In genomic region chr20:49936153-49937022, GRCh38 we compare ENCODE assay signal across 8 cellular contexts. TPM values are rescaled to one million over a fixed set of nuclear protein-coding genes. Genes with fewer than 3 reads are reported as not detected.
DNase-seq lines count a peak whose midpoint lies in the region; ATAC-seq, FAIRE-seq and TF ChIP-seq lines count a peak whose summit lies in the region.

RNF114 (plus strand) TSS chr20:49936397; CDS start chr20:49936413, 16 bp downstream.

- no peaks in the 10 kb centered on the region for H3K27me3 Mint-ChIP-seq in WTC11 (ENCODE audit: low read depth)

- peak within 1 kb of the TSS; percentile 83 for H2AFZ ChIP-seq in mammary epithelial cell (ENCODE audit: low read depth, low read length)

- H3K4me3 ChIP-seq in mammary epithelial cell (replicated peaks in 1 of 3; ENCODE audit: insufficient read depth in 1 of 3, low read depth in 2 of 3, low read length in 3 of 3), result peak within 1 kb of the TSS; percentile 43 to 97 (median 64)
- peak within 1 kb of the TSS; percentile 71 to 92 for H3K4me3 ChIP-seq in small intestine (ENCODE audit: low read depth in 1 of 2, low read length in 2 of 2)

- peaks cover 51% of the 10 kb centered on the region for H3K79me2 ChIP-seq in mammary epithelial cell (ENCODE audit: insufficient read depth, low read length)

- WGBS in mammary epithelial cell (ENCODE audit: low coverage, missing lambda C conversion rate), result 0% methylated on average over 34 of the region's 79 CpGs
- 0% methylated on average over 60 to 79 of the region's 79 CpGs for WGBS in small intestine, 3 donors

- peak within 1 kb of the TSS; percentile 93 for H3K27ac Mint-ChIP-seq in WTC11

- no peak for FAIRE-seq in small intestine (lab: Jason Lieb, UNC)

- H3K4me2 ChIP-seq in mammary epithelial cell (ENCODE audit: insufficient read depth, low read depth, low read length), result peak within 1 kb of the TSS; percentile 87

- POLR2A ChIA-PET in WTC11 (lab: Charles Lee), result interaction anchor here (0.6 to 0.8 kb wide), 2 partner anchors 20 to 28 kb away, joined by 3 to 6 read pairs; no protein-coding TSS in a partner anchor

- peaks cover 26% of the 10 kb centered on the region for H3K4me1 ChIP-seq in mammary epithelial cell (ENCODE audit: insufficient read depth, low read length)
- peaks cover 0 to 8% of the 10 kb centered on the region in 2 donors for H3K4me1 ChIP-seq in small intestine (ENCODE audit: control insufficient read depth in 2 of 2, insufficient read depth in 1 of 2, low read depth in 1 of 2, low read length in 1 of 2)

- H4K20me1 ChIP-seq in mammary epithelial cell (ENCODE audit: insufficient read depth, low read length), result no peaks in the 10 kb centered on the region

- peaks cover 30% of the 10 kb centered on the region for H3K4me1 Mint-ChIP-seq in WTC11

- H3K9me3 ChIP-seq in mammary epithelial cell (replicated peaks; ENCODE audit: insufficient read depth, low read length) (no peaks in the 10 kb centered on the region), small intestine (ENCODE audit: control insufficient read depth, low read depth) (no peaks in the 10 kb centered on the region)

- peaks cover 16% of the 10 kb centered on the region for H3K36me3 Mint-ChIP-seq in WTC11

- intact Hi-C loops in mammary epithelial cell (cut with micrococcal nuclease), result no loop called here

- H3K36me3 ChIP-seq in mammary epithelial cell (ENCODE audit: insufficient read depth, low read length) (peaks cover 5% of the 10 kb centered on the region), small intestine (ENCODE audit: control insufficient read depth in 2 of 2, insufficient read depth in 2 of 2, low read length in 2 of 2) (peaks cover 0 to 3% of the 10 kb centered on the region in 2 donors)

- in situ Hi-C loops in mammary epithelial cell (cut with MboI; ENCODE audit: low sequenced_read_pairs in 2 of 2), result no loop called here

- H3K9ac ChIP-seq in mammary epithelial cell (ENCODE audit: insufficient read depth, low read length), result peak within 1 kb of the TSS; percentile 77

- dilution Hi-C loops in mammary epithelial cell (cut with HindIII; ENCODE audit: low sequenced_read_pairs), result no loop called here

- DNase-seq in NCI-H2081 (lab: John Stamatoyannopoulos, UW) (peak; percentile 88 to 90), NCI-H2081 treated with DMSO at 0.1 percent for 48 hours (lab: John Stamatoyannopoulos, UW) (no peak), NCI-H2227 treated with DMSO at 0.1 percent for 48 hours (lab: John Stamatoyannopoulos, UW) (peak; percentile 89), WTC11 (ENCODE audit: low spot score) (peak; percentile 88), mammary epithelial cell (peak; percentile 82), iPS-NIHi11 (ENCODE audit: low spot score) (peak; percentile 99), small intestine (peak; percentile 90)

- H3K27me3 ChIP-seq in mammary epithelial cell (ENCODE audit: insufficient read depth, low read length) (no peaks in the 10 kb centered on the region), small intestine (ENCODE audit: control insufficient read depth in 2 of 2, insufficient read depth in 2 of 2, low read length in 2 of 2) (no peaks in the 10 kb centered on the region)

- peak within 1 kb of the TSS; percentile 97 for H3K4me3 Mint-ChIP-seq in WTC11

- ATAC-seq in HG03064 (IDR thresholded peaks at IDR 0.05; ENCODE audit: low read depth, unreplicated experiment), result peak; percentile 50
- ATAC-seq in WTC11, result peak; percentile 90

- BruUV-seq in mammary epithelial cell (replicated peaks; lab: Mats Ljungman, UMichigan), result TSS peak; percentile 35

- H3K27ac ChIP-seq in mammary epithelial cell (ENCODE audit: insufficient read depth, low read depth, low read length) (peak within 1 kb of the TSS; percentile 61), small intestine (ENCODE audit: low read depth in 1 of 2, low read length in 1 of 2) (peak within 1 kb of the TSS; percentile 73 to 97)

- TF ChIP-seq CTCF in WTC11 (IDR thresholded peaks at IDR 0.05) (no peak), mammary epithelial cell (conservative IDR thresholded peaks at IDR 0.05 in 1 of 2, IDR thresholded peaks at IDR 0.05 in 1 of 2; ENCODE audit: extremely low read depth in 1 of 2, insufficient read depth in 1 of 2, low read depth in 1 of 2, low read length in 2 of 2) (no peak)

- CTCF ChIA-PET in WTC11 (lab: Charles Lee), result interaction anchor here (0.8 to 2.6 kb wide), 12 partner anchors 13 to 395 kb away, joined by 3 to 16 read pairs (median 4); no protein-coding TSS in a partner anchor
- CTCF ChIA-PET in mammary epithelial cell (lab: Charles Lee; ENCODE audit: low non-redundant PET), result interaction anchor here (0.7 kb wide), 2 partner anchors 46 to 83 kb away, joined by 3 to 8 read pairs; no protein-coding TSS in a partner anchor

- no peaks in the 10 kb centered on the region for H3K9me3 Mint-ChIP-seq in WTC11

TF ChIP-seq in WTC11, 78 proteins besides CTCF, POLR2A, EP300 and RAD21 (continues in another document):
- no peak for TF ChIP-seq ZNF671 (CRISPR knock-in tag; IDR thresholded peaks at IDR 0.05)
- TF ChIP-seq CREB1 (CRISPR knock-in tag; IDR thresholded peaks at IDR 0.05), result no peak
- TF ChIP-seq, protein P1, sequence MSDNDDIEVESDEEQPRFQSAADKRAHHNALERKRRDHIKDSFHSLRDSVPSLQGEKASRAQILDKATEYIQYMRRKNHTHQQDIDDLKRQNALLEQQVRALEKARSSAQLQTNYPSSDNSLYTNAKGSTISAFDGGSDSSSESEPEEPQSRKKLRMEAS (CRISPR knock-in tag; IDR thresholded peaks at IDR 0.05), result peak; percentile 12; the same call in 1 of the 2 replicates
- TF ChIP-seq SMAD4 (CRISPR knock-in tag; IDR thresholded peaks at IDR 0.05), result no peak
- no peak for TF ChIP-seq GTF2I (CRISPR knock-in tag; conservative IDR thresholded peaks at IDR 0.05)
- TF ChIP-seq ZBTB21 (CRISPR knock-in tag; IDR thresholded peaks at IDR 0.05; ENCODE audit: borderline replicate concordance), result no peak
- TF ChIP-seq NR2C2 (CRISPR knock-in tag; IDR thresholded peaks at IDR 0.05), result no peak
- TF ChIP-seq SMAD3 (CRISPR knock-in tag; IDR thresholded peaks at IDR 0.05; ENCODE audit: borderline replicate concordance), result no peak
- no peak for TF ChIP-seq ZNF263 (CRISPR knock-in tag; IDR thresholded peaks at IDR 0.05; ENCODE audit: low read depth)
- TF ChIP-seq TEAD1 (CRISPR knock-in tag; IDR thresholded peaks at IDR 0.05), result no peak
- no peak for TF ChIP-seq ZNF512 (CRISPR knock-in tag; IDR thresholded peaks at IDR 0.05; ENCODE audit: borderline replicate concordance)
- TF ChIP-seq, protein P2, sequence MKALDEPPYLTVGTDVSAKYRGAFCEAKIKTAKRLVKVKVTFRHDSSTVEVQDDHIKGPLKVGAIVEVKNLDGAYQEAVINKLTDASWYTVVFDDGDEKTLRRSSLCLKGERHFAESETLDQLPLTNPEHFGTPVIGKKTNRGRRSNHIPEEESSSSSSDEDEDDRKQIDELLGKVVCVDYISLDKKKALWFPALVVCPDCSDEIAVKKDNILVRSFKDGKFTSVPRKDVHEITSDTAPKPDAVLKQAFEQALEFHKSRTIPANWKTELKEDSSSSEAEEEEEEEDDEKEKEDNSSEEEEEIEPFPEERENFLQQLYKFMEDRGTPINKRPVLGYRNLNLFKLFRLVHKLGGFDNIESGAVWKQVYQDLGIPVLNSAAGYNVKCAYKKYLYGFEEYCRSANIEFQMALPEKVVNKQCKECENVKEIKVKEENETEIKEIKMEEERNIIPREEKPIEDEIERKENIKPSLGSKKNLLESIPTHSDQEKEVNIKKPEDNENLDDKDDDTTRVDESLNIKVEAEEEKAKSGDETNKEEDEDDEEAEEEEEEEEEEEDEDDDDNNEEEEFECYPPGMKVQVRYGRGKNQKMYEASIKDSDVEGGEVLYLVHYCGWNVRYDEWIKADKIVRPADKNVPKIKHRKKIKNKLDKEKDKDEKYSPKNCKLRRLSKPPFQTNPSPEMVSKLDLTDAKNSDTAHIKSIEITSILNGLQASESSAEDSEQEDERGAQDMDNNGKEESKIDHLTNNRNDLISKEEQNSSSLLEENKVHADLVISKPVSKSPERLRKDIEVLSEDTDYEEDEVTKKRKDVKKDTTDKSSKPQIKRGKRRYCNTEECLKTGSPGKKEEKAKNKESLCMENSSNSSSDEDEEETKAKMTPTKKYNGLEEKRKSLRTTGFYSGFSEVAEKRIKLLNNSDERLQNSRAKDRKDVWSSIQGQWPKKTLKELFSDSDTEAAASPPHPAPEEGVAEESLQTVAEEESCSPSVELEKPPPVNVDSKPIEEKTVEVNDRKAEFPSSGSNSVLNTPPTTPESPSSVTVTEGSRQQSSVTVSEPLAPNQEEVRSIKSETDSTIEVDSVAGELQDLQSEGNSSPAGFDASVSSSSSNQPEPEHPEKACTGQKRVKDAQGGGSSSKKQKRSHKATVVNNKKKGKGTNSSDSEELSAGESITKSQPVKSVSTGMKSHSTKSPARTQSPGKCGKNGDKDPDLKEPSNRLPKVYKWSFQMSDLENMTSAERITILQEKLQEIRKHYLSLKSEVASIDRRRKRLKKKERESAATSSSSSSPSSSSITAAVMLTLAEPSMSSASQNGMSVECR (CRISPR knock-in tag; IDR thresholded peaks at IDR 0.05; ENCODE audit: borderline replicate concordance), result peak; percentile 23; the same call in 1 of the 2 replicates
- no peak for TF ChIP-seq TCF7 (CRISPR knock-in tag; IDR thresholded peaks at IDR 0.05; ENCODE audit: low read depth)
- TF ChIP-seq ZNF121 (CRISPR knock-in tag; IDR thresholded peaks at IDR 0.05), result no peak

RNA-seq across cellular contexts. Expression of gene RNF114, which starts in this region (rescaled TPM):
- 86.6 to 91.6 TPM (median 88.1 TPM) in 3 replicates for total RNA-seq in WTC11 (2021)
- 100 to 1,000 TPM in 1 of 2 donors, 10 to 100 TPM in 1; 57.3 to 136 TPM for total RNA-seq in mammary epithelial cell
- polyA plus RNA-seq in mammary epithelial cell, result 75.0 TPM
- 115 TPM for polyA minus RNA-seq in mammary epithelial cell
- 10 to 100 TPM; 51.2 to 76.0 (median 60.8) TPM for polyA plus RNA-seq in small intestine
